ENCODE assay signal across 8 cellular contexts in the genomic region with DNA sequence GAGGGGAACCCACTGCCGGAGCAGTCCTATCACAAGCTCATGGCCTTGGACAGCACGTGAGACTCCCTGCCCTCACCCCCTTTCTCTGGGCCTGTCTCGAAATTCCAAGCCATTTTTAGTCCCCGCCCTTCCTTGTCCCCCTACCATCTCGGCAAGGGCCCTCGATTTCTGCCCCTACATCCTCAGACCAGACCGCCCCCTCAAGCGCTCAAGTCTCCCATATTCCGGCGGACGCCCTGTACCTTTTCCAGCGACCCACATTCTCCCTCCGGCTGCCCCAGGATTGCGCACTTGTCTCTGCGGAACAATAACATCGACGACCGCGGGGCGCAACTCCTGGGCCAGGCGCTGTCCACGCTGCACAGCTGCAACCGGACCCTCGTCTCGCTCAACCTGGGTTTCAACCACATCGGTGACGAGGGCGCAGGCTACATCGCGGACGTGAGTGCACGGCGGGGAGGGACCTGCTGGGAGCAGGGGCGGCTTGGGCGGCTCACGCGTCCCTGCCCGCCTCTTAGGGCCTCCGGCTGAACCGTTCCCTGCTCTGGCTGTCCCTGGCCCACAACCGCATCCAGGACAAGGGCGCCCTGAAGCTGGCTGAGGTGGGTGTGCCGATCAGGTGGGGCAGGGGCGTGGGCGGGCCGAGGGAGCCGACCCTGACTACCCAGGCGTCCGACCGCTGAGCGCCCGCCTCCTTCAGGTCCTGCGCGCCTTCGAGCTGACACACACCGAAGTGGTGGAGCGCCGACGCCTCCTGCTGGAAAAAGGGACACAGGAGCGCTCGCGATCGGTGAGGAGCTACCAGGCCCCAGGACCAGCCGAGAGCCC. TPM values are rescaled to one million over a fixed set of nuclear protein-coding genes. Genes with fewer than 3 reads are reported as not detected.
A peak's percentile ranks its signal among the peaks of the same experiment; 100 is the strongest.
DNase-seq lines count a peak whose midpoint lies in the region; ATAC-seq and TF ChIP-seq lines count a peak whose summit lies in the region.

No MANE protein-coding gene starts in this region.

- no peaks in the 10 kb centered on the region for H3K36me3 ChIP-seq in CD8-positive, alpha-beta T cell (ENCODE audit: insufficient read depth, low read length)
- H3K36me3 ChIP-seq in OCI-LY1 (ENCODE audit: insufficient read depth, low read length) (no peaks in the 10 kb centered on the region), fibroblast of lung (ENCODE audit: control insufficient read depth, insufficient read depth, low read length) (no peaks in the 10 kb centered on the region), neuronal stem cell (replicated peaks in 1 of 2; ENCODE audit: control insufficient read depth in 2 of 2, insufficient read depth in 2 of 2, low read length in 2 of 2) (no peaks in the 10 kb centered on the region), suprapubic skin (no peaks in the 10 kb centered on the region)

- ATAC-seq in CD8-positive, alpha-beta T cell: peak; percentile 80
- no peak for ATAC-seq in HG02884 (IDR thresholded peaks at IDR 0.05; ENCODE audit: unreplicated experiment)

- H2AFZ ChIP-seq in OCI-LY1 (ENCODE audit: low read length) (no peak overlapping the region), fibroblast of lung (ENCODE audit: low read length) (peak overlapping the region; percentile 53), neuronal stem cell (ENCODE audit: low read length) (peak overlapping the region; percentile 94)

- no peak overlapping the region for H3K9ac ChIP-seq in OCI-LY1 (ENCODE audit: low read length)
- no peak overlapping the region for H3K9ac ChIP-seq in fibroblast of lung (ENCODE audit: insufficient read depth, low read length)
- H3K9ac ChIP-seq in neuronal stem cell (ENCODE audit: low read depth, low read length, poor library complexity): peak overlapping the region; percentile 82

- no peak overlapping the region for H2BK15ac ChIP-seq in neuronal stem cell (ENCODE audit: low read length)

- H3K27me3 Mint-ChIP-seq in CD8-positive, alpha-beta T cell (ENCODE audit: low read depth): peaks cover 67% of the 10 kb centered on the region

- H2BK12ac ChIP-seq in neuronal stem cell (ENCODE audit: low read length): peak overlapping the region; percentile 43

- H4K8ac ChIP-seq in neuronal stem cell (ENCODE audit: low read depth, low read length): no peak overlapping the region

- H3K18ac ChIP-seq in neuronal stem cell (ENCODE audit: low read length): peak overlapping the region; percentile 94

- POLR2A ChIA-PET in CD8-positive, alpha-beta T cell (lab: Charles Lee): no interaction called here

- no peak overlapping the region for H3K4ac ChIP-seq in neuronal stem cell (ENCODE audit: low read length)

- no peaks in the 10 kb centered on the region for H3K79me2 ChIP-seq in OCI-LY1 (ENCODE audit: insufficient read depth, low read length)
- H3K79me2 ChIP-seq in fibroblast of lung (ENCODE audit: control insufficient read depth, insufficient read depth, low read length): no peaks in the 10 kb centered on the region

- peaks cover 43% of the 10 kb centered on the region for H3K27me3 ChIP-seq in CD8-positive, alpha-beta T cell (ENCODE audit: insufficient read depth, low read length)
- H3K27me3 ChIP-seq in OCI-LY1 (ENCODE audit: insufficient read depth, low read length): peaks cover 10% of the 10 kb centered on the region; the same call in 1 of the 2 replicates
- H3K27me3 ChIP-seq in fibroblast of lung (ENCODE audit: control insufficient read depth, insufficient read depth, low read length): peaks cover 12% of the 10 kb centered on the region
- H3K27me3 ChIP-seq in neuronal stem cell (ENCODE audit: control insufficient read depth in 3 of 3, insufficient read depth in 3 of 3, low read depth in 1 of 3, low read length in 3 of 3): peaks cover 38 to 74% (median 61%) of the 10 kb centered on the region in 3 experiments
- H3K27me3 ChIP-seq in suprapubic skin: peaks cover 70% of the 10 kb centered on the region

- no peaks in the 10 kb centered on the region for H3K9me2 ChIP-seq in OCI-LY1 (ENCODE audit: low read depth, low read length)

- WGBS in neuronal stem cell (ENCODE audit: extremely low coverage in 2 of 2, insufficient read length in 2 of 2, insufficient replicate concordance in 1 of 2), 2 donors: no CpG with 5 or more reads among the region's 64 CpGs
- 12% methylated on average over 37 of the region's 64 CpGs for WGBS in suprapubic skin

- no peak for TF ChIP-seq POLR2A in suprapubic skin (IDR thresholded peaks at IDR 0.05)

- no peak overlapping the region for H3K27ac Mint-ChIP-seq in CD8-positive, alpha-beta T cell

- H2BK5ac ChIP-seq in neuronal stem cell (ENCODE audit: low read length): no peak overlapping the region

- no peaks in the 10 kb centered on the region for H3F3A ChIP-seq in OCI-LY1 (ENCODE audit: insufficient read depth, low read length)

- H3K14ac ChIP-seq in neuronal stem cell (ENCODE audit: low read length): peak overlapping the region; percentile 97

- no peak for TF ChIP-seq CTCF in CD8-positive, alpha-beta T cell (IDR thresholded peaks at IDR 0.05)
- TF ChIP-seq CTCF in OCI-LY1 (IDR thresholded peaks at IDR 0.05; ENCODE audit: low read length): 0 out of 2 replicates have a peak, but pooled peaks have one; percentile 6
- peak; percentile 50 to 64 for TF ChIP-seq CTCF in fibroblast of lung (conservative IDR thresholded peaks at IDR 0.05 in 1 of 2, IDR thresholded peaks at IDR 0.05 in 1 of 2; ENCODE audit: low read depth in 1 of 2, low read length in 2 of 2)
- TF ChIP-seq CTCF in suprapubic skin (IDR thresholded peaks at IDR 0.05): peak; percentile 2 to 58

- H2AK5ac ChIP-seq in neuronal stem cell (ENCODE audit: low read depth, low read length): no peak overlapping the region

- H3K27ac ChIP-seq in CD8-positive, alpha-beta T cell (ENCODE audit: low read depth, low read length): no peak overlapping the region
- H3K27ac ChIP-seq in OCI-LY1 (ENCODE audit: low read depth, low read length, poor library complexity, severe bottlenecking) (no peak overlapping the region), fibroblast of lung (ENCODE audit: insufficient read depth, low read length) (no peak overlapping the region), neuronal stem cell (replicated peaks; ENCODE audit: low read length) (no peak overlapping the region), suprapubic skin (no peak overlapping the region)

- peak overlapping the region; percentile 20 for H3K4me3 ChIP-seq in CD8-positive, alpha-beta T cell (ENCODE audit: low read depth, low read length)
- no peak overlapping the region for H3K4me3 ChIP-seq in OCI-LY1 (ENCODE audit: low read depth, low read length, poor library complexity, severe bottlenecking)
- H3K4me3 ChIP-seq in fibroblast of lung (replicated peaks in 1 of 4; ENCODE audit: control extremely low read depth in 1 of 4, insufficient read depth in 1 of 4, low read depth in 3 of 4, low read length in 4 of 4): peak overlapping the region in 3 of 4 experiments; percentile 13 to 39 (median 31)
- H3K4me3 ChIP-seq in neuronal stem cell (ENCODE audit: low read length in 2 of 2): peak overlapping the region; percentile 26 to 73
- peak overlapping the region; percentile 14 for H3K4me3 ChIP-seq in suprapubic skin

- H3K79me1 ChIP-seq in neuronal stem cell (ENCODE audit: low read depth, low read length): no peaks in the 10 kb centered on the region

- H3K23ac ChIP-seq in neuronal stem cell (ENCODE audit: low read depth, low read length, poor library complexity): peak overlapping the region; percentile 52

- intact Hi-C loops in CD8-positive, alpha-beta T cell (cut with DNase I, micrococcal nuclease): loop anchor here (1.0 to 2.0 kb wide), 5 partner anchors 35 to 238 kb away; no protein-coding TSS in a partner anchor

- no peak overlapping the region for H2BK120ac ChIP-seq in neuronal stem cell (ENCODE audit: low read depth, low read length)

- no peaks in the 10 kb centered on the region for H4K20me1 ChIP-seq in OCI-LY1 (ENCODE audit: insufficient read depth, low read length)
- H4K20me1 ChIP-seq in fibroblast of lung (ENCODE audit: control insufficient read depth, extremely low read depth, insufficient read depth, low read length): no peaks in the 10 kb centered on the region

- no peaks in the 10 kb centered on the region for H3K36me3 Mint-ChIP-seq in CD8-positive, alpha-beta T cell

- H4K91ac ChIP-seq in neuronal stem cell (ENCODE audit: low read depth, low read length, poor library complexity): no peak overlapping the region

- no peak overlapping the region for H3K4me3 Mint-ChIP-seq in CD8-positive, alpha-beta T cell

- H3K4me2 ChIP-seq in OCI-LY1 (ENCODE audit: low read length): no peak overlapping the region
- H3K4me2 ChIP-seq in fibroblast of lung (ENCODE audit: extremely low read depth, insufficient read depth, low read length): peak overlapping the region; percentile 82
- H3K4me2 ChIP-seq in neuronal stem cell (ENCODE audit: insufficient read depth, low read length, poor library complexity, severe bottlenecking): peak overlapping the region; percentile 78

- CTCF ChIA-PET in CD8-positive, alpha-beta T cell (lab: Charles Lee): interaction anchor here (0.7 to 3.0 kb wide), 15 partner anchors 16 to 239 kb away, joined by 3 to 10 read pairs (median 3); a partner anchor contains a TSS

- DNase-seq in CD8-positive, alpha-beta T cell: peak; percentile 25 to 74 (median 61)
- DNase-seq in HT-29 (ENCODE audit: low spot score) (peak; percentile 70), fibroblast of lung (ENCODE audit: low read depth in 2 of 2) (peak; percentile 64 to 66), neuronal stem cell (ENCODE audit: low spot score) (peak; percentile 75), suprapubic skin (ENCODE audit: low spot score in 2 of 2) (no peak)
- DNase-seq in activated T-cell treated with anti-CD3 and anti-CD28 coated beads, Interleukin-2, amount 50 U/mL, for 1 hour: peak; percentile 71

- no peak for TF ChIP-seq EP300 in suprapubic skin (IDR thresholded peaks at IDR 0.05)

- H3K9me3 Mint-ChIP-seq in CD8-positive, alpha-beta T cell: no peaks in the 10 kb centered on the region

- H3K4me1 ChIP-seq in CD8-positive, alpha-beta T cell (ENCODE audit: insufficient read depth, low read length): peaks cover 16% of the 10 kb centered on the region
- H3K4me1 ChIP-seq in OCI-LY1 (ENCODE audit: insufficient read depth, low read length, severe bottlenecking) (no peaks in the 10 kb centered on the region), fibroblast of lung (ENCODE audit: control insufficient read depth, extremely low read depth, insufficient read depth, low read length) (no peaks in the 10 kb centered on the region), neuronal stem cell (ENCODE audit: control insufficient read depth in 2 of 2, insufficient read depth in 1 of 2, low read depth in 1 of 2, low read length in 2 of 2) (peaks cover 3 to 9% of the 10 kb centered on the region in 2 donors), suprapubic skin (peaks cover 24% of the 10 kb centered on the region)

- no peaks in the 10 kb centered on the region for H3K9me3 ChIP-seq in CD8-positive, alpha-beta T cell (ENCODE audit: low read length)
- H3K9me3 ChIP-seq in OCI-LY1 (ENCODE audit: low read length): no peaks in the 10 kb centered on the region
- no peaks in the 10 kb centered on the region for H3K9me3 ChIP-seq in fibroblast of lung (ENCODE audit: control insufficient read depth, insufficient read depth, low read depth, low read length)
- peaks cover 2 to 3% of the 10 kb centered on the region in 2 donors for H3K9me3 ChIP-seq in neuronal stem cell (replicated peaks in 1 of 2; ENCODE audit: control insufficient read depth in 2 of 2, insufficient read depth in 1 of 2, low read depth in 1 of 2, low read length in 2 of 2)
- H3K9me3 ChIP-seq in suprapubic skin: no peaks in the 10 kb centered on the region

- H3K4me1 Mint-ChIP-seq in CD8-positive, alpha-beta T cell (ENCODE audit: low read depth): peaks cover 22% of the 10 kb centered on the region

RNA-seq across cellular contexts. Expression of a gene that starts 7.0 kb away (rescaled TPM):
- not detected for total RNA-seq in CD8-positive, alpha-beta T cell
- total RNA-seq in HT-29 (2014; rRNA removed; shearing (Covaris generic)): not detected in 2 replicates
- total RNA-seq in fibroblast of lung (not detected in 2 replicates), suprapubic skin (not detected)
- 0.16 and 1.8 TPM in 2 replicates for polyA plus RNA-seq in fibroblast of lung
- 0.15 and 3.1 TPM in 2 replicates for polyA plus RNA-seq in fibroblast of lung (2012)
- 0.30 and 0.35 TPM in 2 replicates for polyA minus RNA-seq in fibroblast of lung (ENCODE audit: low replicate concordance)
- 0.03 TPM for polyA plus RNA-seq in neuronal stem cell (2013, experiment 1 of 2)
- polyA plus RNA-seq in neuronal stem cell (2013, experiment 2 of 2): 0.01 TPM

RNA-seq across cellular contexts. Expression of a gene that starts 33.9 kb away (rescaled TPM):
- not detected for total RNA-seq in CD8-positive, alpha-beta T cell
- 1.2 and 1.4 TPM in 2 replicates for total RNA-seq in HT-29 (2014; rRNA removed; shearing (Covaris generic))
- total RNA-seq in fibroblast of lung (2.3 and 2.6 TPM in 2 replicates), suprapubic skin (1 to 10 TPM; 2.4 to 5.7 (median 3.8) TPM)
- polyA plus RNA-seq in fibroblast of lung: 13.5 and 41.5 TPM in 2 replicates
- 15.5 and 55.2 TPM in 2 replicates for polyA plus RNA-seq in fibroblast of lung (2012)
- polyA minus RNA-seq in fibroblast of lung (ENCODE audit: low replicate concordance): 27.7 and 69.9 TPM in 2 replicates
- 0.78 TPM for polyA plus RNA-seq in neuronal stem cell (2013, experiment 1 of 2)
- polyA plus RNA-seq in neuronal stem cell (2013, experiment 2 of 2): 0.62 TPM

Comparison
In these comparisons a context has a peak if more than half of its experiments do, and no peak if none do; other contexts are left out.
1. DNase-seq: peak in CD8-positive, alpha-beta T cell (7 of 7), HT-29 (single experiment), activated T-cell treated with anti-CD3 and anti-CD28 coated beads, Interleukin-2, amount 50 U/mL, for 1 hour (single experiment), fibroblast of lung (2 of 2) and neuronal stem cell (single experiment); none in suprapubic skin (0 of 2).